Comparison of ENCODE assay signal across 5 cellular contexts in genomic region chr19:7028790-7029189, GRCh38. TPM values are rescaled to one million over a fixed set of nuclear protein-coding genes. Genes with fewer than 3 reads are reported as not detected.
"Had no signal": no experiment of that assay in that cellular context is flagged by ENCODE, and none has a peak within 500 bp of the region (broad histone marks: within the 10 kb centered on the region; RNA-seq: fewer than 3 reads in every experiment).

No MANE protein-coding gene starts in this region.

RNA-seq across cellular contexts. Expression of gene MBD3L5, which starts 1.6 kb away (rescaled TPM):
- total RNA-seq: HepG2, HT-29, HT1080, IMR-90, K562 had no signal

RNA-seq across cellular contexts. Expression of gene MBD3L2B, which starts 7.6 kb away (rescaled TPM):
- total RNA-seq: HepG2, HT-29, HT1080, IMR-90, K562 had no signal

RNA-seq across cellular contexts. Expression of gene MBD3L4, which starts 11.2 kb away (rescaled TPM):
- total RNA-seq: HepG2, HT-29, HT1080, IMR-90, K562 had no signal

RNA-seq across cellular contexts. Expression of gene MBD3L2, which starts 20.3 kb away (rescaled TPM):
- total RNA-seq: HepG2, HT-29, HT1080, IMR-90, K562 had no signal

RNA-seq across cellular contexts. Expression of gene MBD3L3, which starts 29.7 kb away (rescaled TPM):
- total RNA-seq: HepG2, HT-29, HT1080, IMR-90, K562 had no signal
